16 cellular contexts compared by ENCODE assay signal in genomic region chr4:3867403-3868100, GRCh38.
"Had no signal": no experiment of that assay in that cellular context is flagged by ENCODE, and none has a peak within 500 bp of the region (broad histone marks: within the 10 kb centered on the region; RNA-seq: fewer than 3 reads in every experiment).

No MANE protein-coding gene starts in this region.

- H2AFZ ChIP-seq: hepatocyte had no signal

- H3K4me1 ChIP-seq: lower lobe of right lung had no signal

- H3K9me3 Mint-ChIP-seq: activated T-helper 2 cell treated with anti-CD3 and anti-CD28 coated beads, Interferon-gamma antibody, Interleukin-2, Interleukin-4, amounts not matched to agents 10 μg/mL and 5 μg/mL and 100 μg/mL, durations not matched to agents 14 hours and 24 hours and 36 hours; natural killer cell treated with Interleukin-12 subunit alpha and Interleukin-12 subunit beta and Interleukin-15 and Interleukin-18, amount 100 ng/mL, for 72 hours; T-helper 2 cell treated with Interferon-gamma antibody and Interleukin-4, amounts not matched to agents 5 μg/mL and 100 μg/mL, for 36 hours had no signal

- H3K4me3 Mint-ChIP-seq: activated CD4-positive, alpha-beta T cell treated with anti-CD3 and anti-CD28 coated beads for 36 hours; natural killer cell treated with Interleukin-12 subunit alpha and Interleukin-12 subunit beta and Interleukin-15 and Interleukin-18, amount 100 ng/mL, for 72 hours; stimulated activated naive B cell treated with anti-CD40 and anti-IgM and Interleukin-4, amounts not matched to agents 10 μg/mL and 1 μg/mL and 100 μg/mL, for 72 hours; T-helper 2 cell treated with Interferon-gamma antibody and Interleukin-4, amounts not matched to agents 5 μg/mL and 100 μg/mL, for 36 hours; WTC11 had no signal

- H3K4me3 ChIP-seq: esophagus muscularis mucosa, hepatocyte, lower lobe of right lung, thoracic aorta, upper lobe of left lung had no signal

- H3K79me2 ChIP-seq: hepatocyte had no signal

- H3K9me3 ChIP-seq: esophagus muscularis mucosa, lower lobe of right lung, thoracic aorta, upper lobe of left lung had no signal

- H3K27ac ChIP-seq: brain microvascular endothelial cell, esophagus muscularis mucosa, hepatocyte, lower lobe of right lung, thoracic aorta, upper lobe of left lung had no signal

- H3K27ac Mint-ChIP-seq: activated CD4-positive, alpha-beta T cell treated with anti-CD3 and anti-CD28 coated beads for 36 hours; activated T-helper 2 cell treated with anti-CD3 and anti-CD28 coated beads, Interferon-gamma antibody, Interleukin-2, Interleukin-4, amounts not matched to agents 10 μg/mL and 5 μg/mL and 100 μg/mL, durations not matched to agents 14 hours and 24 hours and 36 hours; natural killer cell treated with Interleukin-12 subunit alpha and Interleukin-12 subunit beta and Interleukin-15 and Interleukin-18, amount 100 ng/mL, for 72 hours; stimulated activated naive B cell treated with anti-CD40 and anti-IgM and Interleukin-4, amounts not matched to agents 10 μg/mL and 1 μg/mL and 100 μg/mL, for 72 hours; T-helper 2 cell treated with Interferon-gamma antibody and Interleukin-4, amounts not matched to agents 5 μg/mL and 100 μg/mL, for 36 hours had no signal

- H3K36me3 ChIP-seq: brain microvascular endothelial cell, esophagus muscularis mucosa, lower lobe of right lung, thoracic aorta, upper lobe of left lung had no signal

- H3K4me2 ChIP-seq: hepatocyte had no signal

- DNase-seq: activated CD4-positive, alpha-beta T cell treated with anti-CD3 and anti-CD28 coated beads for 36 hours; activated CD4-positive, alpha-beta T cell treated with anti-CD3 and anti-CD28 coated beads, Interleukin-2, amount 50 U/mL, for 48 hours; activated T-cell treated with anti-CD3 and anti-CD28 coated beads for 4 hours; effector CD8-positive, alpha-beta T cell; stimulated activated naive B cell treated with anti-CD40 and anti-IgM and Interleukin-4, amounts not matched to agents 10 μg/mL and 1 μg/mL and 100 μg/mL, for 72 hours had no signal

- ATAC-seq: activated CD4-positive, alpha-beta T cell treated with anti-CD3 and anti-CD28 coated beads for 36 hours; left cardiac atrium; lower lobe of right lung; natural killer cell treated with Interleukin-12 subunit alpha and Interleukin-12 subunit beta and Interleukin-15 and Interleukin-18, amount 100 ng/mL, for 72 hours had no signal
